Comparison of ENCODE assay signal across 25 cellular contexts in the genomic region with DNA sequence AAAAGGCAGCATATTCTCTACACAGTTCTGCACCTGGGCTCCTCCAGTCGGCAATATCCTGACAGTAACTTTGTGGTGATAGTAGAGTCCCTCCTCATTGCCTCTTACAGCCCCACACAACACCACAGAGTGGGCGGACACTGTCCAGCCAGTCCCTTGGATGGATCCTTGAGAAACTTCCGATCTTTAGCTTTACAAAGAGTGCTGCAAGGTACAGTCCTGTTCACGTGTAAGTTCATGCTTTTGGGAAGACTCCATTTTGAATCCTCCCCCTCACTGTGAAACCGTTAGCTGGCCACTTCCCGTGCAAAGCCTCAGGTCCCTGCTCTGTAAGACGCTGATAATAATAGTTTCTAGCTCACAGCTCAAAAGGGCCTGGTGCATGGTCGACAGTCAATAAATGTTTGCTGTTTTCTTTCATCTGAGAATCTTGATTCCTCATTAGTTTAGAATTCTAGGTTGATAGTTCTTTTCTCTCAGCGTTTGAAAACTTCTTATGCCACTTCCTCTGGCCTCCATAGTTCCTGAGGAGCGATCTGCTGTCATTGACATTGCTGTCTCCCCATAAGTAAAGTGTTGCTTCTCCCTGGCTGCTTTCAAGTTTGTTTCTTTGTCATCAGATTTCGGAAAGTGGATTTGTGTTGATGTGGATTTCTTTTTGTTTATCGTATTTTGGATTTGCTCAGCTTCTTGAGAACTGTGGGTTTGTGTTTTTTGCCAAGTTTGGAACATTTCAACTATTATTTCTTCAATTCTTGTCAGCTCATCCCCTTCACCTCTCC.
"Had no signal": no experiment of that assay in that cellular context is flagged by ENCODE, and none has a peak within 500 bp of the region (broad histone marks: within the 10 kb centered on the region; RNA-seq: fewer than 3 reads in every experiment).

No MANE protein-coding gene starts in this region.

- H3K9me3 ChIP-seq: ascending aorta, testis, vagina had no signal

- H3K4me1 ChIP-seq: ascending aorta, lower lobe of right lung, testis, vagina had no signal

- H3K36me3 ChIP-seq: ascending aorta, brain microvascular endothelial cell, lower lobe of right lung, vagina had no signal

- H3K27ac ChIP-seq: ascending aorta, brain microvascular endothelial cell, lower lobe of right lung, testis, vagina had no signal

- ATAC-seq: activated CD4-positive, CD25-positive, alpha-beta regulatory T cell treated with anti-CD3 and anti-CD28 coated beads, Interleukin-2, amount 50 U/mL, for 24 hours; activated CD8-positive, alpha-beta memory T cell treated with anti-CD3 and anti-CD28 coated beads, Interleukin-2, amount 10 ng/mL, durations not matched to agents 7 days and 5 days; activated CD8-positive, alpha-beta T cell treated with anti-CD3 and anti-CD28 coated beads for 36 hours; left lobe of liver; lower lobe of right lung had no signal

- H3K9me3 Mint-ChIP-seq: activated CD4-positive, alpha-beta T cell treated with anti-CD3 and anti-CD28 coated beads, Interleukin-2, amount 10 ng/mL, durations not matched to agents 24 days and 14 days; activated CD8-positive, alpha-beta T cell treated with anti-CD3 and anti-CD28 coated beads for 36 hours; activated T-helper 1 cell treated with anti-CD3 and anti-CD28 coated beads, Interleukin-12 subunit alpha, Interleukin-12 subunit beta, Interleukin-2, Interleukin-4 antibody, amounts not matched to agents 30 ng/mL and 10 ng/mL and 1 ng/mL, durations not matched to agents 14 hours and 24 hours and 36 hours had no signal

- H3K4me3 Mint-ChIP-seq: activated CD4-positive, alpha-beta T cell treated with anti-CD3 and anti-CD28 coated beads, Interleukin-2, amount 10 ng/mL, durations not matched to agents 24 days and 14 days; activated CD8-positive, alpha-beta memory T cell treated with anti-CD3 and anti-CD28 coated beads, Interleukin-2, amount 10 ng/mL, durations not matched to agents 7 days and 5 days; activated CD8-positive, alpha-beta T cell treated with anti-CD3 and anti-CD28 coated beads for 36 hours; activated naive CD4-positive, alpha-beta T cell treated with anti-CD3 and anti-CD28 coated beads, Interleukin-2, amount 50 U/mL, for 24 hours; activated T-helper 1 cell treated with anti-CD3 and anti-CD28 coated beads, Interleukin-12 subunit alpha, Interleukin-12 subunit beta, Interleukin-2, Interleukin-4 antibody, amounts not matched to agents 30 ng/mL and 10 ng/mL and 1 ng/mL, durations not matched to agents 14 hours and 24 hours and 36 hours; naive B cell had no signal

- H3K4me3 ChIP-seq: ascending aorta, lower lobe of right lung, testis, vagina had no signal

- H3K4me1 Mint-ChIP-seq: activated CD4-positive, alpha-beta T cell treated with anti-CD3 and anti-CD28 coated beads, Interleukin-2, amount 10 ng/mL, durations not matched to agents 24 days and 14 days; activated CD8-positive, alpha-beta memory T cell treated with anti-CD3 and anti-CD28 coated beads, Interleukin-2, amount 10 ng/mL, durations not matched to agents 7 days and 5 days; activated naive CD4-positive, alpha-beta T cell treated with anti-CD3 and anti-CD28 coated beads, Interleukin-2, amount 50 U/mL, for 24 hours; naive B cell had no signal

- DNase-seq: activated CD4-positive, alpha-beta T cell treated with anti-CD3 and anti-CD28 coated beads, Interleukin-2, amount 10 ng/mL, durations not matched to agents 24 days and 14 days; activated CD8-positive, alpha-beta memory T cell treated with anti-CD3 and anti-CD28 coated beads, Interleukin-2, amount 10 ng/mL, durations not matched to agents 7 days and 5 days; activated CD8-positive, alpha-beta T cell treated with anti-CD3 and anti-CD28 coated beads for 36 hours; activated gamma-delta T cell treated with Interleukin-2 at 50 U/mL for 16 hours; brain microvascular endothelial cell; caudate nucleus; effector memory CD4-positive, alpha-beta T cell; foreskin melanocyte; lower lobe of right lung; mesendoderm; naive B cell; occipital lobe; stimulated activated CD4-positive, alpha-beta T cell treated with anti-CD3 and anti-CD28 coated beads, Interleukin-2, amount 100 ng/mL, for 48 hours; stimulated activated CD8-positive, alpha-beta memory T cell treated with anti-CD3 and anti-CD28 coated beads, Interleukin-4, amount 100 ng/mL, for 48 hours; stimulated activated naive CD4-positive, alpha-beta T cell; testis; trophoblast cell had no signal

- H3K27me3 Mint-ChIP-seq: activated CD4-positive, alpha-beta T cell treated with anti-CD3 and anti-CD28 coated beads, Interleukin-2, amount 10 ng/mL, durations not matched to agents 24 days and 14 days; activated CD8-positive, alpha-beta T cell treated with anti-CD3 and anti-CD28 coated beads for 36 hours had no signal

- H3K27me3 ChIP-seq: ascending aorta, brain microvascular endothelial cell, testis, vagina had no signal

- FAIRE-seq: colon, TTC549 had no signal

- H3K36me3 Mint-ChIP-seq: activated CD8-positive, alpha-beta memory T cell treated with anti-CD3 and anti-CD28 coated beads, Interleukin-2, amount 10 ng/mL, durations not matched to agents 7 days and 5 days; activated naive CD4-positive, alpha-beta T cell treated with anti-CD3 and anti-CD28 coated beads, Interleukin-2, amount 50 U/mL, for 24 hours; naive B cell had no signal

- H3K27ac Mint-ChIP-seq: activated CD4-positive, alpha-beta T cell treated with anti-CD3 and anti-CD28 coated beads, Interleukin-2, amount 10 ng/mL, durations not matched to agents 24 days and 14 days; activated CD8-positive, alpha-beta memory T cell treated with anti-CD3 and anti-CD28 coated beads, Interleukin-2, amount 10 ng/mL, durations not matched to agents 7 days and 5 days; activated CD8-positive, alpha-beta T cell treated with anti-CD3 and anti-CD28 coated beads for 36 hours; activated naive CD4-positive, alpha-beta T cell treated with anti-CD3 and anti-CD28 coated beads, Interleukin-2, amount 50 U/mL, for 24 hours; activated T-helper 1 cell treated with anti-CD3 and anti-CD28 coated beads, Interleukin-12 subunit alpha, Interleukin-12 subunit beta, Interleukin-2, Interleukin-4 antibody, amounts not matched to agents 30 ng/mL and 10 ng/mL and 1 ng/mL, durations not matched to agents 14 hours and 24 hours and 36 hours; naive B cell had no signal
